8 cellular contexts compared by ENCODE assay signal in the genomic region with DNA sequence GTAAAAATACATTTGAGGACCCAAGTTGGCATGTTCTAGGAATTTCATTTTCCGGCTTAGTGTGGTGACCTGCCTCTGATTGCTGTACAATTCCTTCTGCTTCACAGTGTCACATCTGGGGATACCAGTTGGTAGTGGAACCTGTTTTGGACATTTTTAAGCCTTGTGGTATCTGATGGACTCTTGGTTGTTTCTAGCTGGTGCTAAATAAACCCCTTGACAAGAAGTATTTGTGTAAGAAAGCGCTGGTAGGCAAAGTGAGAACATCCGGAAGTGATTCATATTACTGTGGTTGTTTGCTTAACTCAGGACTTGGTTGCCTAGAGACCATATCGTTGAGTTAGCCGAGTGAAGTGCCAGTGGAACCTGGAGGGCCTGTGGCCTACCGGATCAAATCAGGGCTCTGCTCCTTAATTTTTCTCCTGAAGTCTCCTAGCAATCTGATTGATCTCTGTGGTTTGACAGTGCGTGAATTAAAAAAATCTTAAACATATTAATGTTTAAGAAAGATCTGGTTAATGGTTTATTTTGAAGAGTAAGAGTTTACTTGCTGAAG. TPM values are rescaled to one million over a fixed set of nuclear protein-coding genes. Genes with fewer than 3 reads are reported as not detected.
A peak's percentile ranks its signal among the peaks of the same experiment; 100 is the strongest.
DNase-seq lines count a peak whose midpoint lies in the region; ATAC-seq and TF ChIP-seq lines count a peak whose summit lies in the region.

No MANE protein-coding gene starts in this region.

- CTCF ChIA-PET in OCI-LY7 (lab: Charles Lee; ENCODE audit: unreplicated experiment), result interaction anchor here (0.6 kb wide), 1 partner anchor 13 kb away, joined by 4 read pairs; no protein-coding TSS in a partner anchor

- no peaks in the 10 kb centered on the region for H3K9me3 ChIP-seq in DND-41 (ENCODE audit: insufficient read depth, low read length, severe bottlenecking)
- H3K9me3 ChIP-seq in HUES64 (ENCODE audit: insufficient read depth, low read depth, low read length), result no peaks in the 10 kb centered on the region
- no peaks in the 10 kb centered on the region for H3K9me3 ChIP-seq in OCI-LY7 (ENCODE audit: low read length)
- H3K9me3 ChIP-seq in osteoblast (ENCODE audit: low read depth, low read length), result no peaks in the 10 kb centered on the region
- no peaks in the 10 kb centered on the region for H3K9me3 ChIP-seq in aorta (ENCODE audit: control insufficient read depth, low read length)

- H3K36me3 ChIP-seq in DND-41 (ENCODE audit: insufficient read depth, low read length), result 0 out of 2 replicates have a peak, but pooled peaks cover 1% of the 10 kb centered on the region
- no peaks in the 10 kb centered on the region for H3K36me3 ChIP-seq in HUES64 (ENCODE audit: insufficient read depth, low read length)
- H3K36me3 ChIP-seq in OCI-LY7 (ENCODE audit: insufficient read depth, low read length), result peaks cover 21% of the 10 kb centered on the region
- peaks cover 2% of the 10 kb centered on the region for H3K36me3 ChIP-seq in osteoblast (ENCODE audit: insufficient read depth, low read length)
- H3K36me3 ChIP-seq in aorta (ENCODE audit: control insufficient read depth in 1 of 2, insufficient read depth in 2 of 2, low read length in 1 of 2), result no peaks in the 10 kb centered on the region

- H3K36me3 Mint-ChIP-seq in activated T-helper 17 cell treated with anti-CD3 and anti-CD28 coated beads, Interleukin-2, amount 50 U/mL, for 72 hours (ENCODE audit: low read depth), result peaks cover 36% of the 10 kb centered on the region

- peak overlapping the region; percentile 98 for H3K27ac Mint-ChIP-seq in activated T-helper 17 cell treated with anti-CD3 and anti-CD28 coated beads, Interleukin-2, amount 50 U/mL, for 72 hours

- POLR2A ChIA-PET in OCI-LY7 (lab: Charles Lee), result interaction anchor here (0.6 to 3.1 kb wide), 5 partner anchors 11 to 31 kb away, joined by 3 to 9 read pairs (median 5); a partner anchor contains a TSS

- H2AFZ ChIP-seq in DND-41 (ENCODE audit: low read depth, low read length) (no peak overlapping the region; the same call in 1 of the 2 replicates), OCI-LY7 (ENCODE audit: low read length) (no peak overlapping the region), osteoblast (ENCODE audit: low read length) (no peak overlapping the region)

- WGBS in HUES64, result 18% methylated on average over 6 of the region's 7 CpGs
- WGBS in aorta, 2 donors, result 1 to 2% methylated on average over 7 of the region's 7 CpGs

- no TSS peak for BruUV-seq in OCI-LY7 (replicated peaks; lab: Mats Ljungman, UMichigan)

- H3K4me3 Mint-ChIP-seq in activated T-helper 17 cell treated with anti-CD3 and anti-CD28 coated beads, Interleukin-2, amount 50 U/mL, for 72 hours, result peak overlapping the region; percentile 75

- no peaks in the 10 kb centered on the region for H3K27me3 Mint-ChIP-seq in activated T-helper 17 cell treated with anti-CD3 and anti-CD28 coated beads, Interleukin-2, amount 50 U/mL, for 72 hours

- intact Hi-C loops in OCI-LY7 (cut with micrococcal nuclease; ENCODE audit: unreplicated experiment) (loop anchor here (10.0 kb wide), 1 partner anchor 624 kb away; a partner anchor contains a TSS), aorta (cut with DNase I) (loop anchor here in 1 of 2 donors (5.0 kb wide), 2 partner anchors 61 to 76 kb away; no protein-coding TSS in a partner anchor)

- H3K27me3 ChIP-seq in DND-41 (ENCODE audit: insufficient read depth, low read length, poor library complexity), result no peaks in the 10 kb centered on the region
- no peaks in the 10 kb centered on the region for H3K27me3 ChIP-seq in HUES64 (ENCODE audit: insufficient read depth, low read length)
- no peaks in the 10 kb centered on the region for H3K27me3 ChIP-seq in osteoblast (ENCODE audit: insufficient read depth, low read length)
- H3K27me3 ChIP-seq in aorta (ENCODE audit: control insufficient read depth in 1 of 2, insufficient read depth in 2 of 2, low read length in 1 of 2), result no peaks in the 10 kb centered on the region

- peaks cover 39% of the 10 kb centered on the region for H3K4me1 Mint-ChIP-seq in activated T-helper 17 cell treated with anti-CD3 and anti-CD28 coated beads, Interleukin-2, amount 50 U/mL, for 72 hours

- ATAC-seq in DND-41 (ENCODE audit: insufficient read depth, low read depth) (peak; percentile 100), GM21619 (IDR thresholded peaks at IDR 0.05; ENCODE audit: unreplicated experiment) (peak; percentile 100), aorta (ENCODE audit: low FRiP score) (peak; percentile 94)
- ATAC-seq in activated T-helper 17 cell treated with anti-CD3 and anti-CD28 coated beads, Interleukin-2, amount 50 U/mL, for 72 hours (replicated peaks), result peak; percentile 99

- H3K4me2 ChIP-seq in DND-41 (ENCODE audit: insufficient read depth, low read length), result peak overlapping the region; percentile 63
- peak overlapping the region; percentile 75 for H3K4me2 ChIP-seq in OCI-LY7 (ENCODE audit: low read length)
- H3K4me2 ChIP-seq in osteoblast (ENCODE audit: insufficient read depth, low read length), result peak overlapping the region; percentile 78

- H3K27ac ChIP-seq in DND-41 (ENCODE audit: low read length) (peak overlapping the region; percentile 70), HUES64 (ENCODE audit: low read depth, low read length) (peak overlapping the region; percentile 84), OCI-LY7 (ENCODE audit: low read depth, low read length, poor library complexity, severe bottlenecking) (peak overlapping the region; percentile 18), osteoblast (ENCODE audit: low read depth, low read length) (peak overlapping the region; percentile 88), aorta (ENCODE audit: low read depth in 1 of 2, low read length in 2 of 2) (peak overlapping the region; percentile 96 to 99)

- H3K4me3 ChIP-seq in DND-41 (ENCODE audit: low read depth in 1 of 2, low read length in 2 of 2) (peak overlapping the region in 1 of 2 experiments; percentile 45; a peak in 2 of 4 replicates), HUES64 (ENCODE audit: low read length) (peak overlapping the region; percentile 23), OCI-LY7 (ENCODE audit: low read depth, low read length, poor library complexity, severe bottlenecking) (peak overlapping the region; percentile 29), osteoblast (ENCODE audit: insufficient read depth, low read length) (peak overlapping the region; percentile 51), aorta (ENCODE audit: low read length in 2 of 2) (peak overlapping the region in 1 of 2 donors; percentile 41)

- H3K9ac ChIP-seq in DND-41 (ENCODE audit: low read depth, low read length) (peak overlapping the region; percentile 17; the same call in 1 of the 2 replicates), HUES64 (ENCODE audit: low read depth, low read length) (peak overlapping the region; percentile 63)

- H3K4me1 ChIP-seq in DND-41 (ENCODE audit: insufficient read depth, low read length), result peaks cover 34% of the 10 kb centered on the region
- peaks cover 54% of the 10 kb centered on the region for H3K4me1 ChIP-seq in HUES64 (ENCODE audit: insufficient read depth, low read length)
- peaks cover 27% of the 10 kb centered on the region for H3K4me1 ChIP-seq in OCI-LY7 (ENCODE audit: insufficient read depth, low read length, poor library complexity, severe bottlenecking)
- peaks cover 47% of the 10 kb centered on the region for H3K4me1 ChIP-seq in osteoblast (ENCODE audit: insufficient read depth, low read length)
- peaks cover 11 to 20% of the 10 kb centered on the region in 2 donors for H3K4me1 ChIP-seq in aorta (ENCODE audit: control insufficient read depth in 1 of 2, insufficient read depth in 2 of 2, low read length in 2 of 2)

- H3K79me2 ChIP-seq in DND-41 (ENCODE audit: insufficient read depth, low read length), result peaks cover 96% of the 10 kb centered on the region
- peaks cover 88% of the 10 kb centered on the region for H3K79me2 ChIP-seq in OCI-LY7 (ENCODE audit: insufficient read depth, low read depth, low read length)
- peaks cover 86% of the 10 kb centered on the region for H3K79me2 ChIP-seq in osteoblast (ENCODE audit: insufficient read depth, low read length)

- TF ChIP-seq CTCF in DND-41 (IDR thresholded peaks at IDR 0.05; ENCODE audit: borderline replicate concordance, extremely low read depth, low read length, poor library complexity, severe bottlenecking) (no peak), OCI-LY7 (conservative IDR thresholded peaks at IDR 0.05; ENCODE audit: low read length) (no peak), osteoblast (IDR thresholded peaks at IDR 0.05; ENCODE audit: extremely low read depth, low read depth, low read length) (no peak)

- no peaks in the 10 kb centered on the region for H3K9me2 ChIP-seq in OCI-LY7 (ENCODE audit: insufficient read depth, low read length)

- DNase-seq in DND-41 (peak; percentile 65), OCI-LY7 (ENCODE audit: low spot score) (peak; percentile 79), fibroblast of the conjunctiva (ENCODE audit: low read depth) (peak; percentile 96), osteoblast (ENCODE audit: insufficient read length, low spot score, missing footprints) (peak; percentile 94), aorta (peak; percentile 82 to 83)

- H3K9me3 Mint-ChIP-seq in activated T-helper 17 cell treated with anti-CD3 and anti-CD28 coated beads, Interleukin-2, amount 50 U/mL, for 72 hours, result peaks cover 4% of the 10 kb centered on the region

- peaks cover 39% of the 10 kb centered on the region; the same call in 1 of the 2 replicates for H4K20me1 ChIP-seq in DND-41 (ENCODE audit: insufficient read depth, low read length)
- H4K20me1 ChIP-seq in OCI-LY7 (ENCODE audit: insufficient read depth, low read length), result peaks cover 17% of the 10 kb centered on the region; the same call in 1 of the 2 replicates
- H4K20me1 ChIP-seq in osteoblast (ENCODE audit: insufficient read depth, low read length), result peaks cover 10% of the 10 kb centered on the region

RNA-seq across cellular contexts. Expression of a gene that starts 12.8 kb away (rescaled TPM):
- polyA plus RNA-seq in HUES64 (2013, experiment 1 of 2), result 53.3 TPM
- 67.4 TPM for polyA plus RNA-seq in HUES64 (2013, experiment 2 of 2)
- total RNA-seq in OCI-LY7 (2014; rRNA removed; shearing (Covaris generic)), result 98.7 and 147 TPM in 2 replicates
- total RNA-seq in OCI-LY7 (2022), result 114 and 120 TPM in 2 replicates
- 100 to 1,000 TPM; 224 TPM for total RNA-seq in activated T-helper 17 cell treated with anti-CD3 and anti-CD28 coated beads, Interleukin-2, amount 50 U/mL, for 72 hours
- 259 and 273 TPM in 2 replicates for total RNA-seq in osteoblast
- 100 to 1,000 TPM; 273 to 297 TPM for total RNA-seq in aorta
- 100 to 1,000 TPM in 1 of 2 donors, 10 to 100 TPM in 1; 61.1 to 134 TPM for polyA plus RNA-seq in aorta

RNA-seq across cellular contexts. Expression of a gene that starts 48.8 kb away (rescaled TPM):
- 0.85 TPM for polyA plus RNA-seq in HUES64 (2013, experiment 1 of 2)
- 0.82 TPM for polyA plus RNA-seq in HUES64 (2013, experiment 2 of 2)
- total RNA-seq in OCI-LY7 (2014; rRNA removed; shearing (Covaris generic)), result 0.49 and 1.2 TPM in 2 replicates
- total RNA-seq in OCI-LY7 (2022) (1.3 and 1.6 TPM in 2 replicates), osteoblast (1.8 and 2.4 TPM in 2 replicates), aorta (1 to 10 TPM; 6.1 to 7.4 TPM)
- under 1 TPM; 0.69 to 0.82 TPM for total RNA-seq in activated T-helper 17 cell treated with anti-CD3 and anti-CD28 coated beads, Interleukin-2, amount 50 U/mL, for 72 hours
- 1 to 10 TPM in 1 of 2 donors, under 1 TPM in 1; 0.50 to 2.6 TPM for polyA plus RNA-seq in aorta

Comparison
In these comparisons a context has a peak if more than half of its experiments do, and no peak if none do; other contexts are left out.
1. H3K27ac ChIP-seq: peak in every context shown above with its lines; median percentile 98 in aorta; 88 in osteoblast; 84 in HUES64; 70 in DND-41; 18 in OCI-LY7.